Comparison of ENCODE assay signal across 38 cellular contexts in genomic region chr2:72208225-72208624, GRCh38.
"Had no signal": no experiment of that assay in that cellular context is flagged by ENCODE, and none has a peak within 500 bp of the region (broad histone marks: within the 10 kb centered on the region; RNA-seq: fewer than 3 reads in every experiment).

No MANE protein-coding gene starts in this region.

- H3K4me1 Mint-ChIP-seq: activated naive CD4-positive, alpha-beta T cell treated with anti-CD3 and anti-CD28 coated beads, Interleukin-2, amount 10 ng/mL, durations not matched to agents 7 days and 5 days; activated naive CD4-positive, alpha-beta T cell treated with anti-CD3 and anti-CD28 coated beads, Interleukin-2, amount 50 U/mL, for 24 hours; activated naive CD8-positive, alpha-beta T cell treated with anti-CD3 and anti-CD28 coated beads for 36 hours; activated naive CD8-positive, alpha-beta T cell treated with anti-CD3 and anti-CD28 coated beads, Interleukin-2, amount 10 ng/mL, durations not matched to agents 7 days and 5 days; activated naive CD8-positive, alpha-beta T cell treated with anti-CD3 and anti-CD28 coated beads, Interleukin-2, amount 50 U/mL, for 24 hours; activated T-helper 17 cell treated with anti-CD3 and anti-CD28 coated beads, Interleukin-2, amount 50 U/mL, for 72 hours; central memory CD8-positive, alpha-beta T cell had no signal

- H3K4me3 ChIP-seq: adrenal gland, ascending aorta, body of pancreas, breast epithelium, cardiac muscle cell had no signal

- H3K27me3 Mint-ChIP-seq: activated naive CD4-positive, alpha-beta T cell treated with anti-CD3 and anti-CD28 coated beads, Interleukin-2, amount 10 ng/mL, durations not matched to agents 7 days and 5 days; activated naive CD4-positive, alpha-beta T cell treated with anti-CD3 and anti-CD28 coated beads, Interleukin-2, amount 50 U/mL, for 24 hours; activated naive CD8-positive, alpha-beta T cell; activated naive CD8-positive, alpha-beta T cell treated with anti-CD3 and anti-CD28 coated beads for 36 hours; activated naive CD8-positive, alpha-beta T cell treated with anti-CD3 and anti-CD28 coated beads, Interleukin-2, amount 10 ng/mL, durations not matched to agents 7 days and 5 days; activated naive CD8-positive, alpha-beta T cell treated with anti-CD3 and anti-CD28 coated beads, Interleukin-2, amount 50 U/mL, for 24 hours; activated T-cell treated with anti-CD3 and anti-CD28 coated beads, Interleukin-2, amount 50 U/mL, for 24 hours; activated T-helper 17 cell treated with anti-CD3 and anti-CD28 coated beads, Interleukin-2, amount 50 U/mL, for 72 hours; brain; central memory CD8-positive, alpha-beta T cell had no signal

- H3K27ac Mint-ChIP-seq: activated naive CD4-positive, alpha-beta T cell treated with anti-CD3 and anti-CD28 coated beads for 36 hours; activated naive CD4-positive, alpha-beta T cell treated with anti-CD3 and anti-CD28 coated beads, Interleukin-2, amount 10 ng/mL, durations not matched to agents 7 days and 5 days; activated naive CD4-positive, alpha-beta T cell treated with anti-CD3 and anti-CD28 coated beads, Interleukin-2, amount 50 U/mL, for 24 hours; activated naive CD4-positive, alpha-beta T cell treated with anti-CD3 and anti-CD28 coated beads, Interleukin-2, amount 50 U/mL, for 72 hours; activated naive CD8-positive, alpha-beta T cell; activated naive CD8-positive, alpha-beta T cell treated with anti-CD3 and anti-CD28 coated beads for 36 hours; activated naive CD8-positive, alpha-beta T cell treated with anti-CD3 and anti-CD28 coated beads, Interleukin-2, amount 10 ng/mL, durations not matched to agents 7 days and 5 days; activated naive CD8-positive, alpha-beta T cell treated with anti-CD3 and anti-CD28 coated beads, Interleukin-2, amount 50 U/mL, for 24 hours; activated T-cell treated with anti-CD3 and anti-CD28 coated beads, Interleukin-2, amount 50 U/mL, for 24 hours; activated T-cell treated with anti-CD3 and anti-CD28 coated beads, Interleukin-2, amount 50 U/mL, for 72 hours; activated T-helper 1 cell treated with anti-CD3 and anti-CD28 coated beads, Interleukin-12 subunit alpha, Interleukin-12 subunit beta, Interleukin-2, Interleukin-4 antibody, amounts not matched to agents 30 ng/mL and 10 ng/mL and 1 ng/mL, durations not matched to agents 14 hours and 24 hours and 36 hours; activated T-helper 17 cell treated with anti-CD3 and anti-CD28 coated beads, Interleukin-2, amount 50 U/mL, for 72 hours; activated T-helper 2 cell treated with anti-CD3 and anti-CD28 coated beads, Interferon-gamma antibody, Interleukin-2, Interleukin-4, amounts not matched to agents 10 μg/mL and 5 μg/mL and 100 μg/mL, durations not matched to agents 14 hours and 24 hours and 36 hours; brain had no signal

- H3K9me3 Mint-ChIP-seq: activated naive CD4-positive, alpha-beta T cell treated with anti-CD3 and anti-CD28 coated beads for 36 hours; activated naive CD4-positive, alpha-beta T cell treated with anti-CD3 and anti-CD28 coated beads, Interleukin-2, amount 10 ng/mL, durations not matched to agents 7 days and 5 days; activated naive CD4-positive, alpha-beta T cell treated with anti-CD3 and anti-CD28 coated beads, Interleukin-2, amount 50 U/mL, for 24 hours; activated naive CD4-positive, alpha-beta T cell treated with anti-CD3 and anti-CD28 coated beads, Interleukin-2, amount 50 U/mL, for 72 hours; activated naive CD8-positive, alpha-beta T cell treated with anti-CD3 and anti-CD28 coated beads for 36 hours; activated naive CD8-positive, alpha-beta T cell treated with anti-CD3 and anti-CD28 coated beads, Interleukin-2, amount 50 U/mL, for 24 hours; activated T-cell treated with anti-CD3 and anti-CD28 coated beads, Interleukin-2, amount 50 U/mL, for 24 hours; activated T-cell treated with anti-CD3 and anti-CD28 coated beads, Interleukin-2, amount 50 U/mL, for 4 hours; activated T-cell treated with anti-CD3 and anti-CD28 coated beads, Interleukin-2, amount 50 U/mL, for 72 hours; activated T-helper 1 cell treated with anti-CD3 and anti-CD28 coated beads, Interleukin-12 subunit alpha, Interleukin-12 subunit beta, Interleukin-2, Interleukin-4 antibody, amounts not matched to agents 30 ng/mL and 10 ng/mL and 1 ng/mL, durations not matched to agents 14 hours and 24 hours and 36 hours; activated T-helper 2 cell treated with anti-CD3 and anti-CD28 coated beads, Interferon-gamma antibody, Interleukin-2, Interleukin-4, amounts not matched to agents 10 μg/mL and 5 μg/mL and 100 μg/mL, durations not matched to agents 14 hours and 24 hours and 36 hours; brain; central memory CD8-positive, alpha-beta T cell had no signal

- H3K27me3 ChIP-seq: adrenal gland, ascending aorta, body of pancreas, brain microvascular endothelial cell, breast epithelium, cardiac muscle cell had no signal

- DNase-seq: activated effector memory CD4-positive, alpha-beta T cell treated with anti-CD3 and anti-CD28 coated beads, Interleukin-2, amount 50 U/mL, for 16 hours; activated effector memory CD4-positive, alpha-beta T cell treated with Interleukin-2 at 50 U/mL for 16 hours; activated gamma-delta T cell; activated gamma-delta T cell treated with Interleukin-2 at 50 U/mL for 16 hours; activated naive CD4-positive, alpha-beta T cell; activated naive CD4-positive, alpha-beta T cell treated with anti-CD3 and anti-CD28 coated beads for 36 hours; activated naive CD4-positive, alpha-beta T cell treated with anti-CD3 and anti-CD28 coated beads, Interleukin-2, amount 10 ng/mL, durations not matched to agents 7 days and 5 days; activated naive CD4-positive, alpha-beta T cell treated with anti-CD3 and anti-CD28 coated beads, Interleukin-2, amount 50 U/mL, for 16 hours; activated naive CD4-positive, alpha-beta T cell treated with Interleukin-2 at 50 U/mL for 16 hours; activated naive CD8-positive, alpha-beta T cell treated with anti-CD3 and anti-CD28 coated beads for 36 hours; activated naive CD8-positive, alpha-beta T cell treated with anti-CD3 and anti-CD28 coated beads, Interleukin-2, amount 10 ng/mL, durations not matched to agents 7 days and 5 days; activated naive CD8-positive, alpha-beta T cell treated with anti-CD3 and anti-CD28 coated beads, Interleukin-2, amount 50 U/mL, for 24 hours; activated T-cell treated with anti-CD3 and anti-CD28 coated beads, Interleukin-2, amount 50 U/mL, for 1 hour; activated T-cell treated with anti-CD3 and anti-CD28 coated beads, Interleukin-2, amount 50 U/mL, for 24 hours; activated T-cell treated with anti-CD3 and anti-CD28 coated beads, Interleukin-2, amount 50 U/mL, for 4 hours; activated T-cell treated with anti-CD3 and anti-CD28 coated beads, Interleukin-2, amount 50 U/mL, for 48 hours; activated T-cell treated with anti-CD3 and anti-CD28 coated beads, Interleukin-2, amount 50 U/mL, for 72 hours; adrenal gland; amniotic stem cell; amygdala; anterior cingulate cortex; aorta; body of pancreas; brain microvascular endothelial cell; caudate nucleus; central memory CD4-positive, alpha-beta T cell; cerebellar nuclear complex had no signal

- H3K4me3 Mint-ChIP-seq: activated naive CD4-positive, alpha-beta T cell treated with anti-CD3 and anti-CD28 coated beads for 36 hours; activated naive CD4-positive, alpha-beta T cell treated with anti-CD3 and anti-CD28 coated beads, Interleukin-2, amount 10 ng/mL, durations not matched to agents 7 days and 5 days; activated naive CD4-positive, alpha-beta T cell treated with anti-CD3 and anti-CD28 coated beads, Interleukin-2, amount 50 U/mL, for 24 hours; activated naive CD8-positive, alpha-beta T cell; activated naive CD8-positive, alpha-beta T cell treated with anti-CD3 and anti-CD28 coated beads for 36 hours; activated naive CD8-positive, alpha-beta T cell treated with anti-CD3 and anti-CD28 coated beads, Interleukin-2, amount 10 ng/mL, durations not matched to agents 7 days and 5 days; activated naive CD8-positive, alpha-beta T cell treated with anti-CD3 and anti-CD28 coated beads, Interleukin-2, amount 50 U/mL, for 24 hours; activated T-cell treated with anti-CD3 and anti-CD28 coated beads, Interleukin-2, amount 50 U/mL, for 24 hours; activated T-cell treated with anti-CD3 and anti-CD28 coated beads, Interleukin-2, amount 50 U/mL, for 4 hours; activated T-cell treated with anti-CD3 and anti-CD28 coated beads, Interleukin-2, amount 50 U/mL, for 72 hours; activated T-helper 1 cell treated with anti-CD3 and anti-CD28 coated beads, Interleukin-12 subunit alpha, Interleukin-12 subunit beta, Interleukin-2, Interleukin-4 antibody, amounts not matched to agents 30 ng/mL and 10 ng/mL and 1 ng/mL, durations not matched to agents 14 hours and 24 hours and 36 hours; activated T-helper 17 cell treated with anti-CD3 and anti-CD28 coated beads, Interleukin-2, amount 50 U/mL, for 72 hours; brain; central memory CD8-positive, alpha-beta T cell had no signal

- H3K36me3 Mint-ChIP-seq: activated naive CD4-positive, alpha-beta T cell treated with anti-CD3 and anti-CD28 coated beads, Interleukin-2, amount 10 ng/mL, durations not matched to agents 7 days and 5 days; activated naive CD8-positive, alpha-beta T cell; activated naive CD8-positive, alpha-beta T cell treated with anti-CD3 and anti-CD28 coated beads for 36 hours; activated naive CD8-positive, alpha-beta T cell treated with anti-CD3 and anti-CD28 coated beads, Interleukin-2, amount 10 ng/mL, durations not matched to agents 7 days and 5 days; brain had no signal

- H3K9me3 ChIP-seq: adrenal gland, ascending aorta, body of pancreas, breast epithelium had no signal

- H3K36me3 ChIP-seq: adrenal gland, ascending aorta, brain microvascular endothelial cell, breast epithelium, cardiac muscle cell had no signal

- ATAC-seq: activated naive CD4-positive, alpha-beta T cell treated with anti-CD3 and anti-CD28 coated beads, Interleukin-2, amount 50 U/mL, for 72 hours; activated naive CD8-positive, alpha-beta T cell treated with anti-CD3 and anti-CD28 coated beads, Interleukin-2, amount 50 U/mL, for 24 hours; activated T-cell treated with anti-CD3 and anti-CD28 coated beads, Interleukin-2, amount 50 U/mL, for 4 hours; activated T-cell treated with anti-CD3 and anti-CD28 coated beads, Interleukin-2, amount 50 U/mL, for 72 hours; activated T-helper 17 cell treated with anti-CD3 and anti-CD28 coated beads, Interleukin-2, amount 50 U/mL, for 72 hours; body of pancreas had no signal

- H3K27ac ChIP-seq: adrenal gland, ascending aorta, body of pancreas, brain microvascular endothelial cell, breast epithelium, cardiac muscle cell had no signal
